Comparison of ENCODE assay signal across 10 cellular contexts in the genomic region with DNA sequence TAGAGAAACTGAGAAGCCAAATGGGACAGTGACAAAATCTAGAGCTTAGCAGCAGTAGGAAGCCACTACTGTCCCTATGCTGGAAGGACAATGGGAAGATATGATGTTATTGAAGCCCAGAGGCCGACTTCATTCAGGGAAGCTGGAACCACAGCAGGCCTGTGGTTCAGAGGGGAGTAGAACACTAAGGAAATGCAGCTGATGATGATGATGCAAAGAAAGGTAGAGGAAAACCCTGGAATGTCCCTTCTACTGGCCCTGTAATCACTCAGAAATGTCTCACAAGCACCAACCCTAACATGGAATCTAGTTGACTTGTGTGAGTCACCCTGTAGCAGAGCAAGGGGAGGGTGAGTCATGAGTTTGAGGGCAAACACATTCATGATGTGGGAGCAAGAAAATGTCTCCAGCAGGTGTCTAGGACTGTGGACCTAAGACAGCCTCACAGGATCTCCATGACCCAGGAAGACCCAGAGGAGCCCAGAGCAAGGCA. TPM values are rescaled to one million over a fixed set of nuclear protein-coding genes. Genes with fewer than 3 reads are reported as not detected.
A peak's percentile ranks its signal among the peaks of the same experiment; 100 is the strongest.
DNase-seq lines count a peak whose midpoint lies in the region; ATAC-seq, FAIRE-seq and TF ChIP-seq lines count a peak whose summit lies in the region.
"Had no signal": no experiment of that assay in that cellular context is flagged by ENCODE, and none has a peak within 500 bp of the region (broad histone marks: within the 10 kb centered on the region; RNA-seq: fewer than 3 reads in every experiment).

No MANE protein-coding gene starts in this region.

- H3K36me3 Mint-ChIP-seq in CD4-positive, alpha-beta memory T cell: peaks cover 0 to 3% of the 10 kb centered on the region in 2 donors

- peak overlapping the region in 1 of 7 donors; percentile 12 for H3K27ac Mint-ChIP-seq in CD4-positive, alpha-beta memory T cell

- H3K4me3 Mint-ChIP-seq in CD4-positive, alpha-beta memory T cell: peak overlapping the region in 1 of 8 donors; percentile 37

- H3K9me3 ChIP-seq in BLaER1 treated with 17β-estradiol and CSF1 and Interleukin-3, amounts not matched to agents 10 nM and 100 nM (replicated peaks in 1 of 11): no peaks in the 10 kb centered on the region
- H3K9me3 ChIP-seq in pancreas: no peaks in the 10 kb centered on the region
- H3K9me3 ChIP-seq in CD4-positive, alpha-beta memory T cell (ENCODE audit: control insufficient read depth in 1 of 2, low read length in 2 of 2): no peaks in the 10 kb centered on the region
- H3K9me3 ChIP-seq: heart right ventricle had no signal

- no peaks in the 10 kb centered on the region for H3K9me3 Mint-ChIP-seq in CD4-positive, alpha-beta memory T cell

- FAIRE-seq in pancreas (lab: Jason Lieb, UNC): no peak
- FAIRE-seq: GM18507 had no signal

- peaks cover 5 to 32% (median 25%) of the 10 kb centered on the region in 10 experiments; a peak in 17 of 20 replicates for H3K4me1 ChIP-seq in BLaER1 treated with 17β-estradiol and CSF1 and Interleukin-3, amounts not matched to agents 10 nM and 100 nM
- H3K4me1 ChIP-seq in pancreas: no peaks in the 10 kb centered on the region
- no peaks in the 10 kb centered on the region for H3K4me1 ChIP-seq in CD4-positive, alpha-beta memory T cell (ENCODE audit: insufficient read depth, low read length)

- peak overlapping the region in 4 of 11 experiments; percentile 2 to 36 (median 17); a peak in 3 of 22 replicates for H3K27ac ChIP-seq in BLaER1 treated with 17β-estradiol and CSF1 and Interleukin-3, amounts not matched to agents 10 nM and 100 nM
- H3K27ac ChIP-seq in pancreas: peak overlapping the region in 1 of 4 donors; percentile 9
- H3K27ac ChIP-seq in CD4-positive, alpha-beta memory T cell (ENCODE audit: low read depth, low read length): no peak overlapping the region
- H3K27ac ChIP-seq: heart right ventricle had no signal

- intact Hi-C loops in pancreas (cut with DNase I): no loop called here
- intact Hi-C loops in CD4-positive, alpha-beta memory T cell (cut with micrococcal nuclease): no loop called here

- no peak overlapping the region for H3K4me3 ChIP-seq in BLaER1 treated with 17β-estradiol and CSF1 and Interleukin-3, amounts not matched to agents 10 nM and 100 nM
- no peak overlapping the region for H3K4me3 ChIP-seq in pancreas
- no peak overlapping the region for H3K4me3 ChIP-seq in CD4-positive, alpha-beta memory T cell (ENCODE audit: low read length in 2 of 2)
- H3K4me3 ChIP-seq: heart right ventricle had no signal

- peak; percentile 66 to 91 (median 86) for ATAC-seq in pancreas
- no peak for ATAC-seq in GM19023 (IDR thresholded peaks at IDR 0.05; ENCODE audit: unreplicated experiment)
- ATAC-seq in HG02759 (IDR thresholded peaks at IDR 0.05; ENCODE audit: unreplicated experiment): no peak
- ATAC-seq in GM18870 (IDR thresholded peaks at IDR 0.05; ENCODE audit: unreplicated experiment): no peak

- no peaks in the 10 kb centered on the region for H4K20me1 ChIP-seq in BLaER1 treated with 17β-estradiol and CSF1 and Interleukin-3, amounts not matched to agents 10 nM and 100 nM

- WGBS in pancreas, 2 donors: 85 to 91% methylated on average over 1 of the region's 1 CpG

- peaks cover 3 to 7% (median 5%) of the 10 kb centered on the region in 4 donors for H3K4me1 Mint-ChIP-seq in CD4-positive, alpha-beta memory T cell

- no peak for TF ChIP-seq CTCF in pancreas (IDR thresholded peaks at IDR 0.05)

- H3K9ac ChIP-seq in BLaER1 treated with 17β-estradiol and CSF1 and Interleukin-3, amounts not matched to agents 10 nM and 100 nM: no peak overlapping the region

- no peaks in the 10 kb centered on the region for H3K36me3 ChIP-seq in BLaER1 treated with 17β-estradiol and CSF1 and Interleukin-3, amounts not matched to agents 10 nM and 100 nM
- H3K36me3 ChIP-seq in pancreas: no peaks in the 10 kb centered on the region
- no peaks in the 10 kb centered on the region for H3K36me3 ChIP-seq in CD4-positive, alpha-beta memory T cell (ENCODE audit: insufficient read depth, low read length)
- H3K36me3 ChIP-seq: heart right ventricle had no signal

- POLR2A ChIA-PET in CD4-positive, alpha-beta memory T cell (lab: Charles Lee; ENCODE audit: partially characterized antibody): no interaction called here

- H3K4me2 ChIP-seq in BLaER1 treated with 17β-estradiol and CSF1 and Interleukin-3, amounts not matched to agents 10 nM and 100 nM: peak overlapping the region in 6 of 11 experiments; percentile 24 to 59 (median 45); a peak in 12 of 22 replicates

- CTCF ChIA-PET in CD4-positive, alpha-beta memory T cell (lab: Charles Lee; ENCODE audit: partially characterized antibody): interaction anchor here (1.0 kb wide), 1 partner anchor 200 kb away, joined by 3 read pairs; no protein-coding TSS in a partner anchor

- DNase-seq in NCI-H226: peak; percentile 99
- peak; percentile 46 for DNase-seq in brain pericyte (ENCODE audit: low read depth, low spot score)
- peak in 2 of 6 donors; percentile 26 to 60 for DNase-seq in pancreas
- no peak for DNase-seq in CD4-positive, alpha-beta memory T cell
- DNase-seq: heart right ventricle had no signal

- no peaks in the 10 kb centered on the region for H3K27me3 Mint-ChIP-seq in CD4-positive, alpha-beta memory T cell

- H3K27me3 ChIP-seq in BLaER1 treated with 17β-estradiol and CSF1 and Interleukin-3, amounts not matched to agents 10 nM and 100 nM: no peaks in the 10 kb centered on the region
- no peaks in the 10 kb centered on the region for H3K27me3 ChIP-seq in pancreas
- H3K27me3 ChIP-seq in CD4-positive, alpha-beta memory T cell (ENCODE audit: insufficient read depth, low read length): no peaks in the 10 kb centered on the region
- H3K27me3 ChIP-seq: heart right ventricle had no signal

RNA-seq across cellular contexts. Expression of a gene that starts 37.1 kb away (rescaled TPM):
- 1 to 10 TPM in 5 of 6 donors, under 1 TPM in 1; 0.76 to 2.7 (median 1.8) TPM for total RNA-seq in pancreas
- polyA plus RNA-seq in pancreas: 1 to 10 TPM; 1.6 to 2.5 TPM
- under 1 TPM; 0.52 to 0.72 TPM for total RNA-seq in CD4-positive, alpha-beta memory T cell
- polyA plus RNA-seq in CD4-positive, alpha-beta memory T cell: under 1 TPM in 1 of 2 donors, not detected in 1; 0.26 TPM

Comparison
In these comparisons a context has a peak if more than half of its experiments do, and no peak if none do; other contexts are left out.
1. DNase-seq: peak in NCI-H226 (single experiment) and brain pericyte (single experiment); none in CD4-positive, alpha-beta memory T cell (0 of 5).
2. ATAC-seq: peak in pancreas (4 of 4); none in GM19023 (single experiment), HG02759 (single experiment) and GM18870 (single experiment).